In the genomic region with DNA sequence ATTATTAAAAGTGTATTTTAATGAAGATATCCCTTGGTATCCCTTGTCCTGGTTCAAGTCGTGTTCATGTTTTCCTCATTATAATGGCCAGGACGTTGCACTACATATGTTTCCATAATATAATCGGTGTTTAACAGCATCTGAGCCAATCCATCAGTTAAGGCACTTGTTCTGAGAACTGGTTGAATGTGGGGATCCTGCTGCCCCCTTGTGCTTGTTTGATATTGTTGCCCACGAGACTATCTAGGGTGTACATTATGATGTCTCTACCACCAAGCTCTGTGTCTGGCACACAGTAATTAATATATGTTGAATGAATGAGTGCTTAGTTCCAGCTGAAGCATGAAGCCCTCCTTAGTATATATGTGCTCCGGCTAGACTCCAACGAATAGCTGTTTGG, we compare ENCODE assay signal across 8 cellular contexts.
DNase-seq lines count a peak whose midpoint lies in the region; ATAC-seq and TF ChIP-seq lines count a peak whose summit lies in the region.

No MANE protein-coding gene starts in this region.

- H3K27ac ChIP-seq in right lobe of liver: no peak overlapping the region
- no peak overlapping the region for H3K27ac ChIP-seq in CD8-positive, alpha-beta T cell (ENCODE audit: low read depth, low read length)

- H3K27me3 ChIP-seq in MG63: peaks cover 5% of the 10 kb centered on the region
- peaks cover 49% of the 10 kb centered on the region for H3K27me3 ChIP-seq in adipocyte (replicated peaks; ENCODE audit: control insufficient read depth, insufficient read depth, low read length)
- H3K27me3 ChIP-seq in right lobe of liver: no peaks in the 10 kb centered on the region
- H3K27me3 ChIP-seq in CD8-positive, alpha-beta T cell (ENCODE audit: insufficient read depth, low read length): no peaks in the 10 kb centered on the region

- H3K9me3 ChIP-seq in MG63: no peaks in the 10 kb centered on the region
- no peaks in the 10 kb centered on the region for H3K9me3 ChIP-seq in adipocyte (ENCODE audit: control insufficient read depth, low read length)
- H3K9me3 ChIP-seq in right lobe of liver: no peaks in the 10 kb centered on the region
- no peaks in the 10 kb centered on the region for H3K9me3 ChIP-seq in CD8-positive, alpha-beta T cell (ENCODE audit: low read length)

- POLR2A ChIA-PET in CD8-positive, alpha-beta T cell (lab: Charles Lee): no interaction called here

- no peak overlapping the region for H3K9ac ChIP-seq in adipocyte (ENCODE audit: low read length)

- H3K36me3 ChIP-seq in MG63 (no peaks in the 10 kb centered on the region), adipocyte (ENCODE audit: control insufficient read depth, insufficient read depth, low read length, severe bottlenecking) (no peaks in the 10 kb centered on the region), right lobe of liver (no peaks in the 10 kb centered on the region)
- no peaks in the 10 kb centered on the region for H3K36me3 ChIP-seq in CD8-positive, alpha-beta T cell (ENCODE audit: insufficient read depth, low read length)

- ATAC-seq in GM18519 (IDR thresholded peaks at IDR 0.05; ENCODE audit: low FRiP score, unreplicated experiment) (peak; percentile 53), right lobe of liver (peak; percentile 79 to 91 (median 83)), HG03469 (IDR thresholded peaks at IDR 0.05; ENCODE audit: unreplicated experiment) (no peak), HG02884 (IDR thresholded peaks at IDR 0.05; ENCODE audit: unreplicated experiment) (no peak)
- no peak for ATAC-seq in CD8-positive, alpha-beta T cell

- no peaks in the 10 kb centered on the region for H3K4me1 Mint-ChIP-seq in CD8-positive, alpha-beta T cell (ENCODE audit: low read depth)

- H3K27me3 Mint-ChIP-seq in CD8-positive, alpha-beta T cell (ENCODE audit: low read depth): peaks cover 37% of the 10 kb centered on the region

- CTCF ChIA-PET in CD8-positive, alpha-beta T cell (lab: Charles Lee): no interaction called here

- H3K36me3 Mint-ChIP-seq in CD8-positive, alpha-beta T cell: no peaks in the 10 kb centered on the region

- peaks cover 5% of the 10 kb centered on the region for H3K9me3 Mint-ChIP-seq in CD8-positive, alpha-beta T cell

- TF ChIP-seq CTCF in right lobe of liver (IDR thresholded peaks at IDR 0.05): peak; percentile 50 to 59 (median 54)
- no peak for TF ChIP-seq CTCF in CD8-positive, alpha-beta T cell (IDR thresholded peaks at IDR 0.05)

- no peak overlapping the region for H3K4me3 Mint-ChIP-seq in CD8-positive, alpha-beta T cell

- DNase-seq in COR-L47 (lab: John Stamatoyannopoulos, UW) (peak; percentile 62), MG63 (peak; percentile 14), adipocyte (ENCODE audit: low read depth) (peak; percentile 4), right lobe of liver (peak in 1 of 3 donors; percentile 52)
- DNase-seq in CD8-positive, alpha-beta T cell: no peak

- no peak overlapping the region for H3K27ac Mint-ChIP-seq in CD8-positive, alpha-beta T cell

- TF ChIP-seq POLR2A in right lobe of liver (IDR thresholded peaks at IDR 0.05): no peak

- WGBS in right lobe of liver (ENCODE audit: insufficient coverage, low coverage, low lambda C conversion rate, missing lambda C conversion rate): 20% methylated on average over 6 of the region's 6 CpGs

- H3K4me3 ChIP-seq in MG63: no peak overlapping the region
- no peak overlapping the region for H3K4me3 ChIP-seq in adipocyte (ENCODE audit: low read length)
- no peak overlapping the region for H3K4me3 ChIP-seq in right lobe of liver
- H3K4me3 ChIP-seq in CD8-positive, alpha-beta T cell (ENCODE audit: low read depth, low read length): no peak overlapping the region

- H3K4me1 ChIP-seq in adipocyte (ENCODE audit: control insufficient read depth, insufficient read depth, low read length): no peaks in the 10 kb centered on the region
- H3K4me1 ChIP-seq in right lobe of liver: no peaks in the 10 kb centered on the region
- no peaks in the 10 kb centered on the region for H3K4me1 ChIP-seq in CD8-positive, alpha-beta T cell (ENCODE audit: insufficient read depth, low read length)

- intact Hi-C loops in right lobe of liver (cut with DNase I): loop anchor here (5.0 kb wide), 2 partner anchors 194 to 199 kb away; a partner anchor contains a TSS
- intact Hi-C loops in CD8-positive, alpha-beta T cell (cut with DNase I, micrococcal nuclease): loop anchor here in 1 of 2 experiments (10.0 kb wide), 1 partner anchor 379 kb away; no protein-coding TSS in a partner anchor

Comparison
In these comparisons a context has a peak if more than half of its experiments do, and no peak if none do; other contexts are left out.
1. DNase-seq: peak in COR-L47 (single experiment), MG63 (single experiment) and adipocyte (single experiment); none in CD8-positive, alpha-beta T cell (0 of 7).
2. ATAC-seq: peak in GM18519 (single experiment) and right lobe of liver (4 of 4); none in HG03469 (single experiment), HG02884 (single experiment) and CD8-positive, alpha-beta T cell (single experiment).